In genomic region chr2:173749315-173749714, GRCh38 we compare ENCODE assay signal across 10 cellular contexts.
DNase-seq lines count a peak whose midpoint lies in the region; ATAC-seq and TF ChIP-seq lines count a peak whose summit lies in the region.
"Had no signal": no experiment of that assay in that cellular context is flagged by ENCODE, and none has a peak within 500 bp of the region (broad histone marks: within the 10 kb centered on the region; RNA-seq: fewer than 3 reads in every experiment).

No MANE protein-coding gene starts in this region.

- no peaks in the 10 kb centered on the region for H3K4me1 Mint-ChIP-seq in immature natural killer cell

- no peak for ATAC-seq in left lobe of liver

- H3K9me3 ChIP-seq in hepatocyte (ENCODE audit: low read depth) (no peaks in the 10 kb centered on the region), vagina (no peaks in the 10 kb centered on the region)

- no peak overlapping the region for H3K4me2 ChIP-seq in hepatocyte

- no peaks in the 10 kb centered on the region for H3K36me3 Mint-ChIP-seq in immature natural killer cell

- intact Hi-C loops in vagina (cut with DNase I), result no loop called here

- H3K27ac ChIP-seq in VCaP, result no peak overlapping the region
- H3K27ac ChIP-seq in hepatocyte, result no peak overlapping the region
- H3K27ac ChIP-seq in vagina, result no peak overlapping the region

- peak; percentile 70 for TF ChIP-seq CTCF in VCaP (conservative IDR thresholded peaks at IDR 0.05)
- peak; percentile 41 for TF ChIP-seq CTCF in hepatocyte (IDR thresholded peaks at IDR 0.05; ENCODE audit: poor library complexity)
- no peak for TF ChIP-seq CTCF in vagina (IDR thresholded peaks at IDR 0.05)

- H3K4me3 ChIP-seq in hepatocyte (no peak overlapping the region), vagina (no peak overlapping the region)

- no peaks in the 10 kb centered on the region for H3K79me2 ChIP-seq in hepatocyte

- no peak overlapping the region for H3K27ac Mint-ChIP-seq in immature natural killer cell

- H3K36me3 ChIP-seq in hepatocyte (replicated peaks; ENCODE audit: insufficient read depth, low read depth), result no peaks in the 10 kb centered on the region
- no peaks in the 10 kb centered on the region for H3K36me3 ChIP-seq in vagina

- H3K4me3 Mint-ChIP-seq in immature natural killer cell, result no peak overlapping the region

- H3K9me3 Mint-ChIP-seq in immature natural killer cell, result no peaks in the 10 kb centered on the region

- peaks cover 2 to 6% (median 5%) of the 10 kb centered on the region in 3 donors for H3K27me3 Mint-ChIP-seq in immature natural killer cell (ENCODE audit: low read depth in 3 of 3)

- H2AFZ ChIP-seq in hepatocyte, result no peak overlapping the region

- DNase-seq in AG08395 (ENCODE audit: low spot score), result peak; percentile 28
- peak; percentile 29 for DNase-seq in HT-29 (ENCODE audit: low spot score)
- peak; percentile 43 for DNase-seq in hepatocyte (ENCODE audit: low spot score)
- DNase-seq in vagina (ENCODE audit: extremely low spot score in 2 of 2), result no peak
- DNase-seq in immature natural killer cell, result no peak
- DNase-seq in activated T-cell treated with anti-CD3 and anti-CD28 coated beads, Interleukin-2, amount 50 U/mL, for 48 hours, result no peak
- no peak for DNase-seq in left lobe of liver (ENCODE audit: low spot score)
- DNase-seq: KG1; stimulated activated CD8-positive, alpha-beta memory T cell treated with anti-CD3 and anti-CD28 coated beads, Interleukin-4, amount 100 ng/mL, for 48 hours had no signal

- no peaks in the 10 kb centered on the region for H3K9me2 ChIP-seq in hepatocyte (replicated peaks; ENCODE audit: insufficient read depth)

- H3K4me1 ChIP-seq in hepatocyte (ENCODE audit: insufficient read depth) (peaks cover 9% of the 10 kb centered on the region), vagina (peaks cover 9% of the 10 kb centered on the region)

- 63% methylated on average over 2 of the region's 2 CpGs for WGBS in hepatocyte (ENCODE audit: low lambda C conversion rate, missing lambda C conversion rate)

- no peak for TF ChIP-seq POLR2A in vagina (IDR thresholded peaks at IDR 0.05)

- H3K27me3 ChIP-seq in hepatocyte (no peaks in the 10 kb centered on the region), vagina (no peaks in the 10 kb centered on the region)

- H4K20me1 ChIP-seq in hepatocyte (ENCODE audit: insufficient read depth, poor library complexity, severe bottlenecking), result no peaks in the 10 kb centered on the region

Comparison
In these comparisons a context has a peak if more than half of its experiments do, and no peak if none do; other contexts are left out.
1. DNase-seq: peak in AG08395 (single experiment), HT-29 (single experiment) and hepatocyte (single experiment); none in vagina (0 of 2), immature natural killer cell (0 of 3), activated T-cell treated with anti-CD3 and anti-CD28 coated beads, Interleukin-2, amount 50 U/mL, for 48 hours (0 of 2) and left lobe of liver (single experiment).
2. CTCF ChIP-seq: peak in VCaP (single experiment) and hepatocyte (single experiment); none in vagina (0 of 3).